ENCODE assay signal across 9 cellular contexts in genomic region chr11:96112192-96113099, GRCh38.
DNase-seq lines count a peak whose midpoint lies in the region; ATAC-seq, FAIRE-seq and TF ChIP-seq lines count a peak whose summit lies in the region.
"Had no signal": no experiment of that assay in that cellular context is flagged by ENCODE, and none has a peak within 500 bp of the region (broad histone marks: within the 10 kb centered on the region; RNA-seq: fewer than 3 reads in every experiment).

No MANE protein-coding gene starts in this region.

- intact Hi-C loops in ascending aorta (cut with DNase I) = loop anchor here (5.0 kb wide), 2 partner anchors 55 to 100 kb away; no protein-coding TSS in a partner anchor
- intact Hi-C loops in lower leg skin (cut with DNase I; ENCODE audit: low total_unique reads) = no loop called here

- H3K9me3 Mint-ChIP-seq in endothelial cell (ENCODE audit: unreplicated experiment) = no peaks in the 10 kb centered on the region

- peak; percentile 81 for FAIRE-seq in GM19239 (lab: Jason Lieb, UNC)

- no peaks in the 10 kb centered on the region for H3K9me3 ChIP-seq in ascending aorta
- no peaks in the 10 kb centered on the region for H3K9me3 ChIP-seq in skeletal muscle tissue (ENCODE audit: control insufficient read depth in 3 of 3, low read length in 3 of 3)

- TF ChIP-seq POLR2A in lower leg skin (IDR thresholded peaks at IDR 0.05) = no peak

- H3K27me3 Mint-ChIP-seq in endothelial cell (ENCODE audit: unreplicated experiment) = peaks cover 2% of the 10 kb centered on the region

- H3K27ac Mint-ChIP-seq in endothelial cell (ENCODE audit: unreplicated experiment) = no peak overlapping the region

- H3K27ac ChIP-seq in ascending aorta (peak overlapping the region; percentile 81 to 89), skeletal muscle tissue (ENCODE audit: low read depth, low read length) (peak overlapping the region; percentile 36)
- H3K27ac ChIP-seq: epithelial cell of prostate had no signal

- no peak for TF ChIP-seq CTCF in ascending aorta (IDR thresholded peaks at IDR 0.05)
- no peak for TF ChIP-seq CTCF in endothelial cell (IDR thresholded peaks at IDR 0.05; ENCODE audit: unreplicated experiment)
- TF ChIP-seq CTCF in lower leg skin (IDR thresholded peaks at IDR 0.05) = no peak

- H3K4me1 ChIP-seq in ascending aorta (peaks cover 7 to 16% of the 10 kb centered on the region in 2 donors), skeletal muscle tissue (ENCODE audit: control insufficient read depth in 3 of 3, insufficient read depth in 3 of 3, low read length in 3 of 3) (peaks cover 0 to 12% (median 4%) of the 10 kb centered on the region in 3 donors)

- H3K27me3 ChIP-seq in ascending aorta (no peaks in the 10 kb centered on the region), skeletal muscle tissue (ENCODE audit: control insufficient read depth in 3 of 3, insufficient read depth in 3 of 3, low read length in 3 of 3) (no peaks in the 10 kb centered on the region)

- 81 to 92% methylated on average over 5 of the region's 5 CpGs for WGBS in lower leg skin, 2 donors

- DNase-seq in GM19239 (ENCODE audit: insufficient read length, low spot score) = peak; percentile 27
- no peak for DNase-seq in ascending aorta (ENCODE audit: low spot score in 2 of 2)
- DNase-seq in RKO (ENCODE audit: low spot score) = no peak
- no peak for DNase-seq in NCI-H2081 (lab: John Stamatoyannopoulos, UW)
- no peak for DNase-seq in endothelial cell (ENCODE audit: low spot score)
- DNase-seq in lower leg skin (ENCODE audit: low spot score in 2 of 2) = no peak

- H3K9ac ChIP-seq in skeletal muscle tissue (ENCODE audit: low read depth in 1 of 3, low read length in 3 of 3) = no peak overlapping the region

- peaks cover 11% of the 10 kb centered on the region for H3K4me1 Mint-ChIP-seq in endothelial cell (ENCODE audit: unreplicated experiment)

- ATAC-seq in HG02852 (IDR thresholded peaks at IDR 0.05; ENCODE audit: unreplicated experiment) = peak; percentile 92

- H3K4me3 ChIP-seq in ascending aorta = peak overlapping the region in 1 of 2 donors; percentile 26
- peak overlapping the region in 1 of 3 donors; percentile 1 for H3K4me3 ChIP-seq in skeletal muscle tissue (ENCODE audit: low read length in 3 of 3)
- no peak overlapping the region for H3K4me3 ChIP-seq in lower leg skin (ENCODE audit: low read depth, poor library complexity, severe bottlenecking)

- H3K36me3 ChIP-seq in ascending aorta = no peaks in the 10 kb centered on the region
- no peaks in the 10 kb centered on the region for H3K36me3 ChIP-seq in skeletal muscle tissue (ENCODE audit: control insufficient read depth in 3 of 3, insufficient read depth in 3 of 3, low read length in 3 of 3)

- no peak overlapping the region for H3K4me3 Mint-ChIP-seq in endothelial cell (ENCODE audit: unreplicated experiment)

- no peaks in the 10 kb centered on the region for H3K36me3 Mint-ChIP-seq in endothelial cell (ENCODE audit: low read depth, unreplicated experiment)
